In the genomic region with DNA sequence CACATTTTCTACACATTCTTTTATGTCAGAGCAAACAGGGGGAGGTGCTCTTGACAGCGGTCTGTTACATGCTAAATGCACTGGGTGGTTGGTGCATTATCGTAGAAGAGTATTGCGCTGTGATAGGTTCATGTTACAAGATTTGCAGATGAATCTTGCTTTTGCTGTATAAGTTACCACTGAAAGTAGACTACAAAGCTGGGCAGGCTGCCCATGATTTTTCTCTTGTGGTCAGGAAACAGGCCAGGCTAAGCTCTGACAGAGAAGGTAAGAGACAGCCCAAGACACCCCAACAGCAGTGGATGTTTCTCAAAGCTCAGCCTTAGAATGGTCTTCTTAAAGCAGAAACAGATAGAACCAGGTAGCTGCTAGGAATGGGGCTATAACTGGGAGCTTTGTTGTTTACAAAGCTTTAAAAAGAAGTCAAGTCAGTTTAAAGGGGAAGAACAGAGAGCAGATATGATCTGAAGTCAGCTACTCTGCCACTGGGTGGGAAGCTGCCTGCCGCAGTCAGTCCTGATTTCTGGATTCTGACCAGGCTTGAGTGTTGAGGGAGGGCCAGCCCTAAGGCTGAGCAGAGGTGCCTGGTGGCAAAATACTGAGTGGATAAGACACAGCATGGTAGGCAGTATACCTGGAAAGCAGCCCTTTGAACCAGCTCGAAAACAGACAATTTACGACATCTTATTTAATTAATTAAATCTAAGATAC, we compare ENCODE assay signal across 26 cellular contexts. TPM values are rescaled to one million over a fixed set of nuclear protein-coding genes. Genes with fewer than 3 reads are reported as not detected.
DNase-seq lines count a peak whose midpoint lies in the region; ATAC-seq, FAIRE-seq and TF ChIP-seq lines count a peak whose summit lies in the region.
"Had no signal": no experiment of that assay in that cellular context is flagged by ENCODE, and none has a peak within 500 bp of the region (broad histone marks: within the 10 kb centered on the region; RNA-seq: fewer than 3 reads in every experiment).

No MANE protein-coding gene starts in this region.

- no peak overlapping the region for H3K9ac ChIP-seq in astrocyte (ENCODE audit: low read length)
- no peak overlapping the region for H3K9ac ChIP-seq in rectal smooth muscle tissue (ENCODE audit: low read length)
- no peak overlapping the region for H3K9ac ChIP-seq in HepG2 (ENCODE audit: insufficient read depth, low read depth, low read length)
- no peak overlapping the region for H3K9ac ChIP-seq in mesendoderm (ENCODE audit: low read length)

- POLR2A ChIA-PET in HepG2 (lab: Yijun Ruan, JAX) = no interaction called here

- no peaks in the 10 kb centered on the region for H3K4me1 ChIP-seq in astrocyte (ENCODE audit: insufficient read depth, low read length)
- H3K4me1 ChIP-seq in rectal smooth muscle tissue (ENCODE audit: control insufficient read depth, insufficient read depth, low read length) = peaks cover 3% of the 10 kb centered on the region
- H3K4me1 ChIP-seq in HepG2 (ENCODE audit: insufficient read depth, low read length) = no peaks in the 10 kb centered on the region
- H3K4me1 ChIP-seq in mesendoderm (ENCODE audit: control insufficient read depth, low read depth, low read length) = no peaks in the 10 kb centered on the region
- H3K4me1 ChIP-seq: left lung, pancreas, right lobe of liver had no signal

- H3K27me3 Mint-ChIP-seq in astrocyte (ENCODE audit: low read depth, unreplicated experiment) = peaks cover 63% of the 10 kb centered on the region

- CTCF ChIA-PET in HepG2 (lab: Yijun Ruan, JAX; ENCODE audit: low intra/inter-chr PET ratio, low total read pairs) = no interaction called here

- H3K79me1 ChIP-seq in mesendoderm (ENCODE audit: low read length) = no peaks in the 10 kb centered on the region

- no peak for TF ChIP-seq RAD21 in HepG2 (CRISPR knock-in tag; IDR thresholded peaks at IDR 0.05)

- no peaks in the 10 kb centered on the region for H3K9me3 Mint-ChIP-seq in astrocyte (ENCODE audit: unreplicated experiment)
- H3K9me3 Mint-ChIP-seq: activated naive CD4-positive, alpha-beta T cell treated with anti-CD3 and anti-CD28 coated beads, Interleukin-2, amount 10 ng/mL, durations not matched to agents 7 days and 5 days; activated T-cell treated with anti-CD3 and anti-CD28 coated beads, Interleukin-2, amount 50 U/mL, for 72 hours; mesothelial cell of epicardium; natural killer cell had no signal

- H2AFZ ChIP-seq in astrocyte (ENCODE audit: low read depth, low read length) = no peak overlapping the region
- no peak overlapping the region for H2AFZ ChIP-seq in HepG2 (ENCODE audit: low read length)

- 57% methylated on average over 6 of the region's 6 CpGs for WGBS in HepG2 (ENCODE audit: low lambda C conversion rate)
- WGBS in mesendoderm (ENCODE audit: extremely low coverage, insufficient coverage, low lambda C conversion rate) = no CpG with 5 or more reads among the region's 6 CpGs

- in situ Hi-C loops in HepG2 (cut with HindIII; ENCODE audit: extremely low pct_ligation_motif_present, low pct_unique_long_range_greater_than_20kb) = no loop called here

- H4K8ac ChIP-seq in mesendoderm (ENCODE audit: low read depth, low read length) = no peak overlapping the region

- H3K27ac Mint-ChIP-seq in astrocyte (ENCODE audit: unreplicated experiment) = no peak overlapping the region
- H3K27ac Mint-ChIP-seq: activated naive CD4-positive, alpha-beta T cell treated with anti-CD3 and anti-CD28 coated beads, Interleukin-2, amount 10 ng/mL, durations not matched to agents 7 days and 5 days; activated T-cell treated with anti-CD3 and anti-CD28 coated beads, Interleukin-2, amount 50 U/mL, for 72 hours; mesothelial cell of epicardium; natural killer cell had no signal

- H3K4me3 Mint-ChIP-seq in astrocyte (ENCODE audit: unreplicated experiment) = no peak overlapping the region
- H3K4me3 Mint-ChIP-seq: activated naive CD4-positive, alpha-beta T cell treated with anti-CD3 and anti-CD28 coated beads, Interleukin-2, amount 10 ng/mL, durations not matched to agents 7 days and 5 days; activated T-cell treated with anti-CD3 and anti-CD28 coated beads, Interleukin-2, amount 50 U/mL, for 72 hours; mesothelial cell of epicardium; natural killer cell had no signal

- no peak for DNase-seq in GM18507 (ENCODE audit: extremely low spot score, insufficient read length, low read depth)
- DNase-seq in MG63 = peak; percentile 28
- peak; percentile 65 for DNase-seq in astrocyte (ENCODE audit: low read depth)
- DNase-seq in HepG2 (ENCODE audit: low spot score) = no peak
- DNase-seq in mesendoderm = no peak
- no peak for DNase-seq in occipital lobe (lab: John Stamatoyannopoulos, UW)
- no peak for DNase-seq in HTR-8/SVneo (ENCODE audit: insufficient read length, low spot score)
- DNase-seq: activated naive CD4-positive, alpha-beta T cell treated with anti-CD3 and anti-CD28 coated beads, Interleukin-2, amount 10 ng/mL, durations not matched to agents 7 days and 5 days; activated T-cell treated with anti-CD3 and anti-CD28 coated beads, Interleukin-2, amount 50 U/mL, for 72 hours; central memory CD4-positive, alpha-beta T cell; left lung; natural killer cell; NCI-H1105 treated with DMSO at 0.1 percent for 48 hours; NCI-H2081 treated with DMSO at 0.1 percent for 48 hours; NCI-H526; pancreas; right lobe of liver had no signal

- H3K9me3 ChIP-seq in MG63 = no peaks in the 10 kb centered on the region
- no peaks in the 10 kb centered on the region for H3K9me3 ChIP-seq in astrocyte (ENCODE audit: insufficient read depth, low read depth, low read length)
- no peaks in the 10 kb centered on the region for H3K9me3 ChIP-seq in HepG2 (ENCODE audit: low read length)
- H3K9me3 ChIP-seq: left lung, pancreas, right lobe of liver had no signal

- peak overlapping the region; percentile 19 for H3K4me2 ChIP-seq in astrocyte (ENCODE audit: low read length)
- H3K4me2 ChIP-seq in HepG2 (ENCODE audit: low read depth, low read length) = no peak overlapping the region
- H3K4me2 ChIP-seq in mesendoderm (ENCODE audit: low read length) = no peak overlapping the region

- TF ChIP-seq EP300 in HepG2 (IDR thresholded peaks at IDR 0.05; ENCODE audit: low read depth in 2 of 2, low read length in 2 of 2) = no peak
- TF ChIP-seq EP300 in HepG2 (CRISPR knock-in tag; IDR thresholded peaks at IDR 0.05; ENCODE audit: borderline replicate concordance) = no peak

- H2AK5ac ChIP-seq in mesendoderm (ENCODE audit: low read length) = no peak overlapping the region

- H3K36me3 Mint-ChIP-seq in astrocyte (ENCODE audit: low read depth, unreplicated experiment) = no peaks in the 10 kb centered on the region
- H3K36me3 Mint-ChIP-seq: activated naive CD4-positive, alpha-beta T cell treated with anti-CD3 and anti-CD28 coated beads, Interleukin-2, amount 10 ng/mL, durations not matched to agents 7 days and 5 days; mesothelial cell of epicardium; natural killer cell had no signal

- no peak overlapping the region for H3K18ac ChIP-seq in mesendoderm (ENCODE audit: low read length)

- H4K20me1 ChIP-seq in astrocyte (ENCODE audit: insufficient read depth, low read length) (no peaks in the 10 kb centered on the region), HepG2 (ENCODE audit: insufficient read depth, low read length) (no peaks in the 10 kb centered on the region)

- peaks cover 6% of the 10 kb centered on the region for H3K4me1 Mint-ChIP-seq in astrocyte (ENCODE audit: low read depth, unreplicated experiment)
- H3K4me1 Mint-ChIP-seq: activated naive CD4-positive, alpha-beta T cell treated with anti-CD3 and anti-CD28 coated beads, Interleukin-2, amount 10 ng/mL, durations not matched to agents 7 days and 5 days; natural killer cell had no signal

- H3K79me2 ChIP-seq in astrocyte (ENCODE audit: insufficient read depth, low read length) = no peaks in the 10 kb centered on the region
- no peaks in the 10 kb centered on the region for H3K79me2 ChIP-seq in HepG2 (ENCODE audit: insufficient read depth, low read length)
- H3K79me2 ChIP-seq in mesendoderm (ENCODE audit: control insufficient read depth, insufficient read depth, low read length) = no peaks in the 10 kb centered on the region

- H3K27me3 ChIP-seq in MG63 = peaks cover 22% of the 10 kb centered on the region
- H3K27me3 ChIP-seq in astrocyte (ENCODE audit: insufficient read depth, low read length) = peaks cover 27% of the 10 kb centered on the region
- H3K27me3 ChIP-seq in rectal smooth muscle tissue (ENCODE audit: control insufficient read depth, insufficient read depth, low read length) = no peaks in the 10 kb centered on the region
- H3K27me3 ChIP-seq in HepG2 (ENCODE audit: control insufficient read depth in 1 of 2, insufficient read depth in 2 of 2, low read length in 2 of 2) = peaks cover 0 to 15% of the 10 kb centered on the region in 2 experiments; a peak in 3 of 5 replicates
- no peaks in the 10 kb centered on the region for H3K27me3 ChIP-seq in mesendoderm (ENCODE audit: insufficient read depth, low read length, poor library complexity)
- H3K27me3 ChIP-seq: right lobe of liver had no signal

- TF ChIP-seq CTCF in astrocyte (IDR thresholded peaks at IDR 0.05; ENCODE audit: insufficient read depth, low read depth, low read length) (no peak), HepG2 (CRISPR knock-in tag; IDR thresholded peaks at IDR 0.05) (no peak)

- H3K27ac ChIP-seq in astrocyte (ENCODE audit: low read depth, low read length) (no peak overlapping the region), rectal smooth muscle tissue (ENCODE audit: low read depth, low read length) (peak overlapping the region; percentile 27), HepG2 (ENCODE audit: extremely low read length, insufficient read depth, low read length) (no peak overlapping the region), mesendoderm (ENCODE audit: low read depth, low read length) (no peak overlapping the region)
- H3K27ac ChIP-seq: dorsolateral prefrontal cortex, left lung, pancreas, right lobe of liver had no signal

- no peak overlapping the region for H4K5ac ChIP-seq in mesendoderm (ENCODE audit: low read length)

- H2BK5ac ChIP-seq in mesendoderm (ENCODE audit: low read length) = no peak overlapping the region

- no peak overlapping the region for H2BK15ac ChIP-seq in mesendoderm (replicated peaks; ENCODE audit: low read depth)

- no peaks in the 10 kb centered on the region for H3K36me3 ChIP-seq in MG63
- H3K36me3 ChIP-seq in astrocyte (ENCODE audit: insufficient read depth, low read length) = no peaks in the 10 kb centered on the region
- H3K36me3 ChIP-seq in rectal smooth muscle tissue (ENCODE audit: control insufficient read depth, insufficient read depth, low read length) = no peaks in the 10 kb centered on the region
- no peaks in the 10 kb centered on the region for H3K36me3 ChIP-seq in HepG2 (replicated peaks in 1 of 2; ENCODE audit: control insufficient read depth in 1 of 2, insufficient read depth in 2 of 2, low read length in 2 of 2)
- no peaks in the 10 kb centered on the region for H3K36me3 ChIP-seq in mesendoderm (ENCODE audit: control insufficient read depth, insufficient read depth, low read length)
- H3K36me3 ChIP-seq: left lung, pancreas, right lobe of liver had no signal

- TF ChIP-seq POLR2A in HepG2 (IDR thresholded peaks at IDR 0.05; ENCODE audit: insufficient read depth in 1 of 2, low read depth in 2 of 2, low read length in 2 of 2) = no peak

- peak; percentile 5 for FAIRE-seq in GM18507 (lab: Jason Lieb, UNC)
- FAIRE-seq in astrocyte (lab: Jason Lieb, UNC) = no peak
- no peak for FAIRE-seq in HepG2 (lab: Jason Lieb, UNC)
- FAIRE-seq in HTR-8/SVneo (lab: Jason Lieb, UNC) = no peak
- FAIRE-seq: pancreas, TTC549 had no signal

- intact Hi-C loops in HepG2 (cut with micrococcal nuclease; ENCODE audit: unreplicated experiment) = no loop called here

- H3K4ac ChIP-seq in mesendoderm (ENCODE audit: low read depth, low read length) = no peak overlapping the region

- H3K4me3 ChIP-seq in MG63 (no peak overlapping the region), astrocyte (ENCODE audit: insufficient read depth, low read depth, low read length) (no peak overlapping the region), rectal smooth muscle tissue (ENCODE audit: low read length) (no peak overlapping the region), HepG2 (replicated peaks in 1 of 3; ENCODE audit: insufficient read depth in 1 of 3, low read depth in 2 of 3, low read length in 3 of 3) (no peak overlapping the region), mesendoderm (ENCODE audit: low read length) (no peak overlapping the region)
- H3K4me3 ChIP-seq: dorsolateral prefrontal cortex, left lung, pancreas, right lobe of liver had no signal

- H3K56ac ChIP-seq in mesendoderm (ENCODE audit: low read length) = no peak overlapping the region

- H3K23ac ChIP-seq in mesendoderm (ENCODE audit: low read length) = no peak overlapping the region

- ATAC-seq in HepG2 = no peak
- ATAC-seq: HCT116, left lung, natural killer cell, pancreas, right lobe of liver, Right ventricle myocardium inferior had no signal

- no peak overlapping the region for H2BK120ac ChIP-seq in mesendoderm (ENCODE audit: low read depth, low read length)

- no TSS peak for BruUV-seq in HepG2 (replicated peaks; lab: Mats Ljungman, UMichigan)

RNA-seq across cellular contexts. Expression of gene KCNA1, which starts 9.4 kb away (rescaled TPM):
- total RNA-seq in MG63 (2014; rRNA removed; shearing (Covaris generic); ENCODE audit: low replicate concordance) = not detected in 2 replicates
- total RNA-seq in astrocyte = 0.27 and 0.60 TPM in 2 replicates
- not detected in 2 replicates for total RNA-seq in HepG2 (2016; rRNA removed; fragmentation: Illumina TruSeq; extraction: Trizol)
- not detected in 2 replicates for total RNA-seq in HepG2 (2016; cell fraction: cytosol; rRNA removed; fragmentation: Illumina TruSeq; extraction: Trizol; ENCODE audit: low read depth)
- not detected in 2 replicates for total RNA-seq in HepG2 (2016; cell fraction: insoluble cytoplasmic fraction; rRNA removed; fragmentation: Illumina TruSeq; extraction: Trizol)
- total RNA-seq in HepG2 (2016; cell fraction: membrane; rRNA removed; fragmentation: Illumina TruSeq; extraction: Trizol) = not detected in 2 replicates
- total RNA-seq in HepG2 (2016; cell fraction: nucleus; rRNA removed; fragmentation: Illumina TruSeq; extraction: Trizol) = not detected in 2 replicates
- not detected in 2 replicates for polyA plus RNA-seq in HepG2 (2011; rRNA removed)
- polyA plus RNA-seq in HepG2 (2011; cell fraction: cytosol; rRNA removed) = not detected in 2 replicates
- polyA plus RNA-seq in HepG2 (2011; cell fraction: nucleus; rRNA removed) = not detected in 2 replicates
- not detected in 2 replicates for polyA plus RNA-seq in HepG2 (2012)
- polyA plus RNA-seq in HepG2 (2016; cell fraction: cytosol; fragmentation: Illumina TruSeq; extraction: Trizol; ENCODE audit: low read depth) = not detected in 2 replicates
- polyA plus RNA-seq in HepG2 (2016; cell fraction: insoluble cytoplasmic fraction; fragmentation: Illumina TruSeq; extraction: Trizol; ENCODE audit: low read depth) = not detected in 2 replicates
- not detected in 2 replicates for polyA plus RNA-seq in HepG2 (2016; cell fraction: membrane; fragmentation: Illumina TruSeq; extraction: Trizol; ENCODE audit: low read depth)
- not detected in 2 replicates for polyA plus RNA-seq in HepG2 (2016; cell fraction: nucleus; fragmentation: Illumina TruSeq; extraction: Trizol; ENCODE audit: insufficient read depth, low read depth)
- polyA minus RNA-seq in HepG2 (2011; rRNA and poly(A)+ RNA removed; ENCODE audit: low replicate concordance) = not detected in 2 replicates
- not detected in 2 replicates for polyA minus RNA-seq in HepG2 (2011; cell fraction: cytosol; rRNA and poly(A)+ RNA removed)
- polyA minus RNA-seq in HepG2 (2011; cell fraction: nucleus; rRNA and poly(A)+ RNA removed) = not detected in 2 replicates
- polyA plus RNA-seq in mesendoderm (2013, experiment 1 of 2) = 0.01 TPM
- 0.03 TPM for polyA plus RNA-seq in mesendoderm (2013, experiment 2 of 2)
- 1.1 TPM for total RNA-seq in occipital lobe
- total RNA-seq: activated CD8-positive, alpha-beta memory T cell treated with anti-CD3 and anti-CD28 coated beads for 36 hours; mesothelial cell of epicardium; natural killer cell; OCI-LY7; pancreas; right lobe of liver; Right ventricle myocardium inferior had no signal
- polyA plus RNA-seq: AG04450 had no signal

Comparison
In these comparisons a context has a peak if more than half of its experiments do, and no peak if none do; other contexts are left out.
1. DNase-seq: peak in MG63 (single experiment) and astrocyte (single experiment); none in GM18507 (single experiment), HepG2 (single experiment), mesendoderm (single experiment), occipital lobe (single experiment) and HTR-8/SVneo (single experiment).